Comparison of ENCODE assay signal across 24 cellular contexts in genomic region chr16:23546778-23547177, GRCh38.
"Had no signal": no experiment of that assay in that cellular context is flagged by ENCODE, and none has a peak within 500 bp of the region (broad histone marks: within the 10 kb centered on the region; RNA-seq: fewer than 3 reads in every experiment).

No MANE protein-coding gene starts in this region.

- H3K4me2 ChIP-seq: KMS-11, SK-N-SH had no signal

- H3K4me3 ChIP-seq: K562 had no signal

- ATAC-seq: K562, Panc1, PC-3, T-cell had no signal

- H3K9me3 Mint-ChIP-seq: IgD-negative memory B cell, T-cell had no signal

- H3K27ac Mint-ChIP-seq: T-cell had no signal

- H3K27ac ChIP-seq: HL-60, KMS-11 had no signal

- H3K4me1 Mint-ChIP-seq: T-cell had no signal

- DNase-seq: Kasumi-1, MM.1S, NCI-H1092 treated with DMSO at 0.1 percent for 48 hours, NCI-H1436, NCI-H187, NCI-H2029, NCI-H2081 treated with DMSO at 0.1 percent for 48 hours, NCI-H2171, NCI-H226, NCI-H446, NCI-H510A, NCI-H524 treated with DMSO at 0.1 percent for 48 hours, NCI-H69, NCI-H774, PC-3, SHP77, SK-N-SH, SW 1271, T-cell had no signal

- H3K9ac ChIP-seq: KMS-11, SK-N-SH had no signal

- H3K4me3 Mint-ChIP-seq: IgD-negative memory B cell, T-cell had no signal

- H3K27me3 Mint-ChIP-seq: IgD-negative memory B cell, T-cell had no signal

- H3K9me3 ChIP-seq: SK-N-SH had no signal
